ENCODE assay signal across 26 cellular contexts in genomic region chr13:101323601-101324000, GRCh38.
DNase-seq lines count a peak whose midpoint lies in the region; ATAC-seq, FAIRE-seq and TF ChIP-seq lines count a peak whose summit lies in the region.
"Had no signal": no experiment of that assay in that cellular context is flagged by ENCODE, and none has a peak within 500 bp of the region (broad histone marks: within the 10 kb centered on the region; RNA-seq: fewer than 3 reads in every experiment).

No MANE protein-coding gene starts in this region.

- TF ChIP-seq CTCF in RWPE1 (conservative IDR thresholded peaks at IDR 0.05; ENCODE audit: low read depth) (no peak), astrocyte (IDR thresholded peaks at IDR 0.05; ENCODE audit: insufficient read depth, low read depth, low read length) (no peak), epithelial cell of esophagus (IDR thresholded peaks at IDR 0.05; ENCODE audit: insufficient read depth, low read depth, low read length, missing control alignments) (no peak), mucosa of descending colon (IDR thresholded peaks at IDR 0.05) (no peak)

- H3K9me3 ChIP-seq in astrocyte (ENCODE audit: insufficient read depth, low read depth, low read length): no peaks in the 10 kb centered on the region
- no peaks in the 10 kb centered on the region for H3K9me3 ChIP-seq in mucosa of descending colon
- H3K9me3 ChIP-seq: BE2C, BLaER1 had no signal

- H4K20me1 ChIP-seq in astrocyte (ENCODE audit: insufficient read depth, low read length): no peaks in the 10 kb centered on the region
- H4K20me1 ChIP-seq: BLaER1 had no signal

- no peak overlapping the region for H3K9ac ChIP-seq in astrocyte (ENCODE audit: low read length)
- H3K9ac ChIP-seq: BLaER1 had no signal

- no peak for ATAC-seq in mucosa of descending colon
- ATAC-seq: GM12878 had no signal

- no peaks in the 10 kb centered on the region for H3K4me1 Mint-ChIP-seq in astrocyte (ENCODE audit: low read depth, unreplicated experiment)
- no peaks in the 10 kb centered on the region for H3K4me1 Mint-ChIP-seq in activated T-helper 2 cell treated with anti-CD3 and anti-CD28 coated beads, Interferon-gamma antibody, Interleukin-2, Interleukin-4, amounts not matched to agents 10 μg/mL and 5 μg/mL and 100 μg/mL, durations not matched to agents 14 hours and 24 hours and 36 hours (ENCODE audit: low read depth)
- H3K4me1 Mint-ChIP-seq: CD14-positive monocyte; CD4-positive, alpha-beta memory T cell; CD4-positive, CD25-positive, alpha-beta regulatory T cell; CD8-positive, alpha-beta memory T cell had no signal

- H3K36me3 ChIP-seq in astrocyte (ENCODE audit: insufficient read depth, low read length): no peaks in the 10 kb centered on the region
- H3K36me3 ChIP-seq in mucosa of descending colon (ENCODE audit: low read depth): no peaks in the 10 kb centered on the region
- H3K36me3 ChIP-seq: BE2C, BLaER1 had no signal

- H2AFZ ChIP-seq in astrocyte (ENCODE audit: low read depth, low read length): no peak overlapping the region

- no peaks in the 10 kb centered on the region for H3K4me1 ChIP-seq in astrocyte (ENCODE audit: insufficient read depth, low read length)
- H3K4me1 ChIP-seq in mucosa of descending colon (ENCODE audit: low read depth): no peaks in the 10 kb centered on the region
- H3K4me1 ChIP-seq: BE2C, BLaER1 had no signal

- no peak overlapping the region for H3K4me2 ChIP-seq in astrocyte (ENCODE audit: low read length)
- H3K4me2 ChIP-seq: BLaER1 had no signal

- no peaks in the 10 kb centered on the region for H3K36me3 Mint-ChIP-seq in astrocyte (ENCODE audit: low read depth, unreplicated experiment)
- H3K36me3 Mint-ChIP-seq in activated T-helper 2 cell treated with anti-CD3 and anti-CD28 coated beads, Interferon-gamma antibody, Interleukin-2, Interleukin-4, amounts not matched to agents 10 μg/mL and 5 μg/mL and 100 μg/mL, durations not matched to agents 14 hours and 24 hours and 36 hours (ENCODE audit: low read depth): no peaks in the 10 kb centered on the region
- H3K36me3 Mint-ChIP-seq: CD14-positive monocyte; CD4-positive, alpha-beta memory T cell; CD4-positive, CD25-positive, alpha-beta regulatory T cell; CD8-positive, alpha-beta memory T cell had no signal

- CTCF ChIA-PET in RWPE1 (lab: Yijun Ruan, JAX): no interaction called here

- intact Hi-C loops in activated T-helper 2 cell treated with anti-CD3 and anti-CD28 coated beads, Interferon-gamma antibody, Interleukin-2, Interleukin-4, amounts not matched to agents 10 μg/mL and 5 μg/mL and 100 μg/mL, durations not matched to agents 14 hours and 24 hours and 36 hours (cut with micrococcal nuclease): no loop called here
- intact Hi-C loops in mucosa of descending colon (cut with DNase I, micrococcal nuclease): no loop called here

- no peaks in the 10 kb centered on the region for H3K79me2 ChIP-seq in astrocyte (ENCODE audit: insufficient read depth, low read length)

- H3K4me3 ChIP-seq in astrocyte (ENCODE audit: insufficient read depth, low read depth, low read length) (no peak overlapping the region), epithelial cell of esophagus (ENCODE audit: low read length) (no peak overlapping the region), mucosa of descending colon (no peak overlapping the region)
- H3K4me3 ChIP-seq: BLaER1, GM12878 had no signal

- TF ChIP-seq POLR2A in GM12892 (IDR thresholded peaks at IDR 0.05; ENCODE audit: low read depth, low read length): no peak

- POLR2A ChIA-PET in RWPE1 (lab: Yijun Ruan, JAX; ENCODE audit: low non-redundant PET): no interaction called here

- peak; percentile 20 for DNase-seq in RWPE1 (ENCODE audit: low spot score)
- no peak for DNase-seq in astrocyte (ENCODE audit: low read depth)
- peak; percentile 60 for DNase-seq in epithelial cell of esophagus (ENCODE audit: low read depth)
- no peak for DNase-seq in Kasumi-1 (lab: John Stamatoyannopoulos, UW)
- DNase-seq in GM12892 (ENCODE audit: insufficient read length): no peak
- DNase-seq in activated T-helper 2 cell treated with anti-CD3 and anti-CD28 coated beads, Interferon-gamma antibody, Interleukin-2, Interleukin-4, amounts not matched to agents 10 μg/mL and 5 μg/mL and 100 μg/mL, durations not matched to agents 14 hours and 24 hours and 36 hours (ENCODE audit: low spot score): no peak
- DNase-seq in mucosa of descending colon: no peak
- DNase-seq: 8988T; ACHN; BE2C; C1 segment of cervical spinal cord; CD4-positive, alpha-beta memory T cell; CD4-positive, CD25-positive, alpha-beta regulatory T cell; CD8-positive, alpha-beta memory T cell; COR-L47; DMS 273 treated with DMSO at 0.1 percent for 48 hours; DMS153; DMS53; DMS79; DND-41; EL; GDM1 had no signal

- FAIRE-seq in astrocyte (lab: Jason Lieb, UNC) (peak; percentile 5), GM12892 (lab: Jason Lieb, UNC) (no peak)
- FAIRE-seq: GM12878, GM19239 had no signal

- H3K27me3 ChIP-seq in astrocyte (ENCODE audit: insufficient read depth, low read length): no peaks in the 10 kb centered on the region
- H3K27me3 ChIP-seq: BE2C, BLaER1 had no signal

- no peak overlapping the region for H3K27ac Mint-ChIP-seq in astrocyte (ENCODE audit: unreplicated experiment)
- H3K27ac Mint-ChIP-seq in activated T-helper 2 cell treated with anti-CD3 and anti-CD28 coated beads, Interferon-gamma antibody, Interleukin-2, Interleukin-4, amounts not matched to agents 10 μg/mL and 5 μg/mL and 100 μg/mL, durations not matched to agents 14 hours and 24 hours and 36 hours: no peak overlapping the region
- H3K27ac Mint-ChIP-seq: CD14-positive monocyte; CD4-positive, alpha-beta memory T cell; CD4-positive, CD25-positive, alpha-beta regulatory T cell; CD8-positive, alpha-beta memory T cell had no signal

- no peaks in the 10 kb centered on the region for H3K27me3 Mint-ChIP-seq in astrocyte (ENCODE audit: low read depth, unreplicated experiment)
- no peaks in the 10 kb centered on the region for H3K27me3 Mint-ChIP-seq in activated T-helper 2 cell treated with anti-CD3 and anti-CD28 coated beads, Interferon-gamma antibody, Interleukin-2, Interleukin-4, amounts not matched to agents 10 μg/mL and 5 μg/mL and 100 μg/mL, durations not matched to agents 14 hours and 24 hours and 36 hours (ENCODE audit: low read depth)
- H3K27me3 Mint-ChIP-seq: CD4-positive, CD25-positive, alpha-beta regulatory T cell had no signal

- H3K9me3 Mint-ChIP-seq in astrocyte (ENCODE audit: unreplicated experiment): no peaks in the 10 kb centered on the region
- no peaks in the 10 kb centered on the region for H3K9me3 Mint-ChIP-seq in activated T-helper 2 cell treated with anti-CD3 and anti-CD28 coated beads, Interferon-gamma antibody, Interleukin-2, Interleukin-4, amounts not matched to agents 10 μg/mL and 5 μg/mL and 100 μg/mL, durations not matched to agents 14 hours and 24 hours and 36 hours
- H3K9me3 Mint-ChIP-seq: CD8-positive, alpha-beta memory T cell had no signal

- no peak overlapping the region for H3K27ac ChIP-seq in RWPE1
- no peak overlapping the region for H3K27ac ChIP-seq in astrocyte (ENCODE audit: low read depth, low read length)
- H3K27ac ChIP-seq: BLaER1 had no signal

- no peak overlapping the region for H3K4me3 Mint-ChIP-seq in astrocyte (ENCODE audit: unreplicated experiment)
- H3K4me3 Mint-ChIP-seq in activated T-helper 2 cell treated with anti-CD3 and anti-CD28 coated beads, Interferon-gamma antibody, Interleukin-2, Interleukin-4, amounts not matched to agents 10 μg/mL and 5 μg/mL and 100 μg/mL, durations not matched to agents 14 hours and 24 hours and 36 hours (ENCODE audit: low read depth): no peak overlapping the region
- H3K4me3 Mint-ChIP-seq: CD14-positive monocyte; CD4-positive, alpha-beta memory T cell; CD4-positive, CD25-positive, alpha-beta regulatory T cell; CD8-positive, alpha-beta memory T cell had no signal

Comparison
In these comparisons a context has a peak if more than half of its experiments do, and no peak if none do; other contexts are left out.
1. DNase-seq: peak in RWPE1 (single experiment) and epithelial cell of esophagus (single experiment); none in astrocyte (single experiment), Kasumi-1 (0 of 2), GM12892 (single experiment), activated T-helper 2 cell treated with anti-CD3 and anti-CD28 coated beads, Interferon-gamma antibody, Interleukin-2, Interleukin-4, amounts not matched to agents 10 μg/mL and 5 μg/mL and 100 μg/mL, durations not matched to agents 14 hours and 24 hours and 36 hours (single experiment) and mucosa of descending colon (0 of 3).